ENCODE assay signal across 14 cellular contexts in genomic region chr1:181097242-181097641, GRCh38. TPM values are rescaled to one million over a fixed set of nuclear protein-coding genes. Genes with fewer than 3 reads are reported as not detected.
DNase-seq lines count a peak whose midpoint lies in the region; ATAC-seq, FAIRE-seq and TF ChIP-seq lines count a peak whose summit lies in the region.
"Had no signal": no experiment of that assay in that cellular context is flagged by ENCODE, and none has a peak within 500 bp of the region (broad histone marks: within the 10 kb centered on the region; RNA-seq: fewer than 3 reads in every experiment).

No MANE protein-coding gene starts in this region.

- peaks cover 10% of the 10 kb centered on the region for H3K79me2 ChIP-seq in osteoblast (ENCODE audit: insufficient read depth, low read length)

- peak overlapping the region; percentile 36 for H3K4me2 ChIP-seq in osteoblast (ENCODE audit: insufficient read depth, low read length)

- DNase-seq in EL (peak; percentile 37), NCI-H2171 treated with DMSO at 0.1 percent for 48 hours (lab: John Stamatoyannopoulos, UW) (peak; percentile 79), caudate nucleus (lab: John Stamatoyannopoulos, UW) (peak in 45 of 61 donors; percentile 10 to 91 (median 57)), osteoblast (ENCODE audit: insufficient read length, low spot score, missing footprints) (no peak), urothelium cell line (ENCODE audit: low spot score) (no peak), mesothelial cell of epicardium (ENCODE audit: low spot score in 2 of 2, unreplicated experiment in 2 of 2) (no peak)
- no peak for DNase-seq in activated CD8-positive, alpha-beta memory T cell treated with anti-CD3 and anti-CD28 coated beads for 24 hours
- DNase-seq: activated CD8-positive, alpha-beta T cell treated with anti-CD3 and anti-CD28 coated beads for 36 hours; activated naive CD4-positive, alpha-beta T cell treated with Interleukin-2 at 50 U/mL for 16 hours; CD4-positive, CD25-positive, alpha-beta regulatory T cell; left cardiac atrium; stimulated activated CD4-positive, alpha-beta T cell treated with anti-CD3 and anti-CD28 coated beads, Interleukin-4, amount 100 ng/mL, for 1 hour had no signal

- H3K4me1 ChIP-seq in osteoblast (ENCODE audit: insufficient read depth, low read length), result peaks cover 88% of the 10 kb centered on the region

- H3K36me3 Mint-ChIP-seq in mesothelial cell of epicardium, result peaks cover 1% of the 10 kb centered on the region

- no peaks in the 10 kb centered on the region for H3K9me3 ChIP-seq in osteoblast (ENCODE audit: low read depth, low read length)

- H3K4me3 Mint-ChIP-seq in mesothelial cell of epicardium, result no peak overlapping the region
- H3K4me3 Mint-ChIP-seq: activated CD8-positive, alpha-beta T cell treated with anti-CD3 and anti-CD28 coated beads for 36 hours had no signal

- H4K20me1 ChIP-seq in osteoblast (ENCODE audit: insufficient read depth, low read length), result peaks cover 12% of the 10 kb centered on the region

- H3K4me1 Mint-ChIP-seq in mesothelial cell of epicardium, result peaks cover 84% of the 10 kb centered on the region

- no peaks in the 10 kb centered on the region for H3K36me3 ChIP-seq in osteoblast (ENCODE audit: insufficient read depth, low read length)

- H3K27me3 Mint-ChIP-seq in mesothelial cell of epicardium (ENCODE audit: low read depth), result no peaks in the 10 kb centered on the region
- H3K27me3 Mint-ChIP-seq: activated CD8-positive, alpha-beta T cell treated with anti-CD3 and anti-CD28 coated beads for 36 hours; CD4-positive, CD25-positive, alpha-beta regulatory T cell had no signal

- H3K4me3 ChIP-seq in osteoblast (ENCODE audit: insufficient read depth, low read length), result no peak overlapping the region

- no peaks in the 10 kb centered on the region for H3K27me3 ChIP-seq in osteoblast (ENCODE audit: insufficient read depth, low read length)

- H3K27ac ChIP-seq in caudate nucleus (ENCODE audit: low read depth, low read length), result peak overlapping the region; percentile 49
- no peak overlapping the region for H3K27ac ChIP-seq in osteoblast (ENCODE audit: low read depth, low read length)

- H2AFZ ChIP-seq in osteoblast (ENCODE audit: low read length), result no peak overlapping the region

- H3K9me3 Mint-ChIP-seq in mesothelial cell of epicardium, result no peaks in the 10 kb centered on the region
- H3K9me3 Mint-ChIP-seq: CD4-positive, CD25-positive, alpha-beta regulatory T cell had no signal

- no peak for TF ChIP-seq POLR2A in GM18505 (IDR thresholded peaks at IDR 0.05; ENCODE audit: borderline replicate concordance, extremely low read depth, insufficient read depth, insufficient read length)

- TF ChIP-seq CTCF in osteoblast (IDR thresholded peaks at IDR 0.05; ENCODE audit: extremely low read depth, low read depth, low read length), result no peak
- no peak for TF ChIP-seq CTCF in mesothelial cell of epicardium (IDR thresholded peaks at IDR 0.05; ENCODE audit: unreplicated experiment)

- ATAC-seq in GM18505 (IDR thresholded peaks at IDR 0.05; ENCODE audit: unreplicated experiment), result no peak
- ATAC-seq: activated CD8-positive, alpha-beta T cell treated with anti-CD3 and anti-CD28 coated beads for 36 hours had no signal

- H3K27ac Mint-ChIP-seq in mesothelial cell of epicardium, result no peak overlapping the region
- H3K27ac Mint-ChIP-seq: activated CD8-positive, alpha-beta T cell treated with anti-CD3 and anti-CD28 coated beads for 36 hours had no signal

- no peak for FAIRE-seq in urothelium cell line (lab: Jason Lieb, UNC)
- FAIRE-seq: colon had no signal

RNA-seq across cellular contexts. Expression of gene IER5, which starts 8.7 kb away (rescaled TPM):
- total RNA-seq in osteoblast (16.2 and 17.4 TPM in 2 replicates), mesothelial cell of epicardium (12.9 to 14.1 TPM (median 13.4 TPM) in 3 replicates)

Comparison
In these comparisons a context has a peak if more than half of its experiments do, and no peak if none do; other contexts are left out.
1. DNase-seq: peak in EL (single experiment), NCI-H2171 treated with DMSO at 0.1 percent for 48 hours (single experiment) and caudate nucleus (45 of 61); none in osteoblast (single experiment), urothelium cell line (single experiment), activated CD8-positive, alpha-beta memory T cell treated with anti-CD3 and anti-CD28 coated beads for 24 hours (single experiment) and mesothelial cell of epicardium (0 of 2).